20 cellular contexts compared by ENCODE assay signal in the genomic region with DNA sequence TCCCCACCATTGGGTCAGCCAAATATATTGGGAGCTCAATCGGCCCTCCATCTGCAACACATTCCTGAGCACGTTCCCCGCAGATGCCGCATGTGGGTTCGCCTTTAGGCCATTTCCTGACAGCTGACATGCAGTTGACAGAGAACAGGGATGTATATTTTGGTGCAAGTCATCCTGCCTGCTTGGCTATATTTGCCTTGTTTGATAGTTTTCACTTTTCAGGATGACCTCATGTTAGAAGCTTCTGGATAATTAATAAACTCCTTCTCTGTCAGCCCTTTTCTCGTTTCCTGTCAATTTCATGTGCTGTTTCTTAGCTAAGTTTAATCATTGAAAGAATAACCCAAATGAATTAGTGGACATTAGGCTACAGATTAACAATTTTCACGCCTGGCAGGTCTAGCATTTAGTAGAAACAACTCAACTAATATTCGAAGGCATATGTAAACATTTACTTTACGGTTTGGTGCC.
DNase-seq lines count a peak whose midpoint lies in the region; ATAC-seq, FAIRE-seq and TF ChIP-seq lines count a peak whose summit lies in the region.
"Had no signal": no experiment of that assay in that cellular context is flagged by ENCODE, and none has a peak within 500 bp of the region (broad histone marks: within the 10 kb centered on the region; RNA-seq: fewer than 3 reads in every experiment).

No MANE protein-coding gene starts in this region.

- FAIRE-seq in pancreas (lab: Jason Lieb, UNC), result peak; percentile 37
- FAIRE-seq: GM12892, H54 had no signal

- peak; percentile 42 for DNase-seq in EL
- peak; percentile 35 for DNase-seq in SK-N-DZ (ENCODE audit: low spot score)
- DNase-seq in glomerular visceral epithelial cell (ENCODE audit: extremely low spot score), result peak; percentile 2
- DNase-seq in pancreas, result peak in 3 of 6 donors; percentile 9 to 50 (median 28)
- DNase-seq in activated CD4-positive, alpha-beta T cell treated with anti-CD3 and anti-CD28 coated beads, Interleukin-2, amount 50 U/mL, for 1 hour, result no peak
- DNase-seq in NCI-H1105 treated with DMSO at 0.1 percent for 48 hours (lab: John Stamatoyannopoulos, UW), result no peak
- DNase-seq: activated naive CD4-positive, alpha-beta T cell treated with anti-CD3 and anti-CD28 coated beads, Interleukin-2, amount 50 U/mL, for 16 hours; AML-193; cortex of kidney; DND-41; NCI-H2107; nucleus accumbens; stimulated activated CD4-positive, alpha-beta T cell treated with anti-CD3 and anti-CD28 coated beads, Interleukin-15, amount 100 ng/mL, for 24 hours; uterus had no signal

- no peak overlapping the region for H3K4me3 ChIP-seq in pancreas
- H3K4me3 ChIP-seq: SJSA1, uterus had no signal

- TF ChIP-seq CTCF in pancreas (IDR thresholded peaks at IDR 0.05), result no peak

- peak overlapping the region in 2 of 4 donors; percentile 61 to 63 for H3K27ac ChIP-seq in pancreas
- H3K27ac ChIP-seq: SJSA1, uterus had no signal

- WGBS in pancreas, 2 donors, result 33 to 34% methylated on average over 9 of the region's 9 CpGs

- intact Hi-C loops in pancreas (cut with DNase I), result no loop called here

- no peaks in the 10 kb centered on the region for H3K36me3 ChIP-seq in pancreas
- H3K36me3 ChIP-seq: SJSA1, uterus had no signal

- no peaks in the 10 kb centered on the region for H3K9me3 ChIP-seq in pancreas
- H3K9me3 ChIP-seq: SJSA1, uterus had no signal

- ATAC-seq in pancreas, result peak; percentile 72 to 87 (median 84)
- ATAC-seq in HG03097 (IDR thresholded peaks at IDR 0.05; ENCODE audit: low FRiP score, unreplicated experiment), result no peak
- no peak for ATAC-seq in HG03378 (IDR thresholded peaks at IDR 0.05; ENCODE audit: unreplicated experiment)
- ATAC-seq: left colon had no signal

- peaks cover 4 to 15% (median 11%) of the 10 kb centered on the region in 3 donors for H3K4me1 ChIP-seq in pancreas
- H3K4me1 ChIP-seq: SJSA1, uterus had no signal

- H3K27me3 ChIP-seq in pancreas, result no peaks in the 10 kb centered on the region
- H3K27me3 ChIP-seq: SJSA1, uterus had no signal

Comparison
In these comparisons a context has a peak if more than half of its experiments do, and no peak if none do; other contexts are left out.
1. DNase-seq: peak in EL (single experiment), SK-N-DZ (single experiment) and glomerular visceral epithelial cell (single experiment); none in activated CD4-positive, alpha-beta T cell treated with anti-CD3 and anti-CD28 coated beads, Interleukin-2, amount 50 U/mL, for 1 hour (single experiment) and NCI-H1105 treated with DMSO at 0.1 percent for 48 hours (single experiment).
2. ATAC-seq: peak in pancreas (4 of 4); none in HG03097 (single experiment) and HG03378 (single experiment).